Comparison of ENCODE assay signal across 8 cellular contexts in the genomic region with DNA sequence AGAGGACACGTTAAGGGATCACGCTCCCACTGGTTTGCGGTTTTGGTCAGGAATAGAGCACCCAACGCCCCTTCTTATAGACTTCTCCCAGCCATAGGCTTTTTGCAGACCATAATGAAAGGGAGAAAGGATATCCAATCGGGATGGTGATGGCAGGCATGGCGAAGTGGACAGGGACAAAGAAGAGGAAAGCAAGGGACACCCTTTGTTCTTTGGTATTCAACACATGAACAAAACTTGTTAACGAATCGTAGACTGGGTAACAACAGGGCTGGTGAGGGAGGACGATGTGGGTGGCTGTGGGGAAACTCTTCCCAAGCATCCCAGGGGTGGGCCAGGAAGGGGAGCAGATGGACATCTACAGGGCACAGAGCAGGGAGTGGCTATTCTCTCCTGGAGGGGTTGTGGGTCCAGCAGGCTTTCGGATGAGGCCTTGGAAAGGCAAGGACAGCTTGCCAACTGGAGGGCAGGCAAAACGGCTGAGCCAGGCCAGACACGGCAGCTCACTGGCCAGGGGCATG. TPM values are rescaled to one million over a fixed set of nuclear protein-coding genes. Genes with fewer than 3 reads are reported as not detected.
A peak's percentile ranks its signal among the peaks of the same experiment; 100 is the strongest.
DNase-seq lines count a peak whose midpoint lies in the region; ATAC-seq and TF ChIP-seq lines count a peak whose summit lies in the region.

No MANE protein-coding gene starts in this region.

- no peaks in the 10 kb centered on the region for H3K9me3 ChIP-seq in HAP-1
- no peaks in the 10 kb centered on the region for H3K9me3 ChIP-seq in iPS-15b (ENCODE audit: control insufficient read depth, insufficient read depth, low read length)
- no peaks in the 10 kb centered on the region for H3K9me3 ChIP-seq in spleen

- TF ChIP-seq CTCF in spleen (IDR thresholded peaks at IDR 0.05 in 8 of 11, conservative IDR thresholded peaks at IDR 0.05 in 3 of 11) = no peak

- no peak for TF ChIP-seq POLR2A in spleen (IDR thresholded peaks at IDR 0.05)

- peaks cover 18% of the 10 kb centered on the region for H3K4me1 ChIP-seq in HAP-1
- H3K4me1 ChIP-seq in iPS-15b (ENCODE audit: control insufficient read depth, insufficient read depth, low read length) = peaks cover 18% of the 10 kb centered on the region
- peaks cover 19 to 42% (median 31%) of the 10 kb centered on the region in 6 donors for H3K4me1 ChIP-seq in spleen

- peaks cover 35% of the 10 kb centered on the region for H3K36me3 ChIP-seq in HAP-1 (replicated peaks)
- peaks cover 23% of the 10 kb centered on the region for H3K36me3 ChIP-seq in iPS-15b (ENCODE audit: control insufficient read depth, insufficient read depth, low read length)
- H3K36me3 ChIP-seq in spleen = peaks cover 4 to 25% (median 21%) of the 10 kb centered on the region in 6 donors

- in situ Hi-C loops in HAP-1 (cut with MboI; ENCODE audit: low sequenced_read_pairs) = loop anchor here (10.0 kb wide), 1 partner anchor 471 kb away; a partner anchor contains a TSS

- peak overlapping the region; percentile 99 for H3K27ac Mint-ChIP-seq in activated T-helper 17 cell treated with anti-CD3 and anti-CD28 coated beads, Interleukin-2, amount 50 U/mL, for 72 hours

- H3K4me3 ChIP-seq in HAP-1 (peak overlapping the region; percentile 90), iPS-15b (ENCODE audit: low read depth, low read length) (peak overlapping the region; percentile 73), spleen (peak overlapping the region in 7 of 8 donors; percentile 59 to 99 (median 90))

- H3K27ac ChIP-seq in spleen = peak overlapping the region; percentile 94 to 99 (median 98)

- H3K4me1 Mint-ChIP-seq in activated T-helper 17 cell treated with anti-CD3 and anti-CD28 coated beads, Interleukin-2, amount 50 U/mL, for 72 hours = peaks cover 23% of the 10 kb centered on the region

- ATAC-seq in activated T-helper 17 cell treated with anti-CD3 and anti-CD28 coated beads, Interleukin-2, amount 50 U/mL, for 72 hours (replicated peaks) = no peak
- ATAC-seq in HG02970 (IDR thresholded peaks at IDR 0.05; ENCODE audit: low FRiP score, unreplicated experiment) (no peak), HG03565 (IDR thresholded peaks at IDR 0.05; ENCODE audit: unreplicated experiment) (no peak)

- H3K27me3 ChIP-seq in HAP-1 (ENCODE audit: low read depth) = no peaks in the 10 kb centered on the region
- no peaks in the 10 kb centered on the region for H3K27me3 ChIP-seq in iPS-15b (ENCODE audit: control insufficient read depth, insufficient read depth, low read length)
- H3K27me3 ChIP-seq in spleen (replicated peaks in 1 of 7) = no peaks in the 10 kb centered on the region

- peaks cover 42% of the 10 kb centered on the region for H3K36me3 Mint-ChIP-seq in activated T-helper 17 cell treated with anti-CD3 and anti-CD28 coated beads, Interleukin-2, amount 50 U/mL, for 72 hours (ENCODE audit: low read depth)

- peak overlapping the region; percentile 56 for H3K9ac ChIP-seq in iPS-15b (ENCODE audit: low read depth, low read length)

- no peaks in the 10 kb centered on the region for H3K9me3 Mint-ChIP-seq in activated T-helper 17 cell treated with anti-CD3 and anti-CD28 coated beads, Interleukin-2, amount 50 U/mL, for 72 hours

- 70 to 87% (median 77%) methylated on average over 12 of the region's 12 CpGs for WGBS in spleen, 5 donors

- DNase-seq in HAP-1 (ENCODE audit: low spot score in 2 of 2) (no peak), spleen (no peak), GM03348 (ENCODE audit: low spot score) (no peak), kidney tubule cell (ENCODE audit: low spot score) (no peak)

- H3K4me3 Mint-ChIP-seq in activated T-helper 17 cell treated with anti-CD3 and anti-CD28 coated beads, Interleukin-2, amount 50 U/mL, for 72 hours = peak overlapping the region; percentile 87

- intact Hi-C loops in spleen (cut with DNase I; ENCODE audit: low total_unique reads) = no loop called here

- H3K27me3 Mint-ChIP-seq in activated T-helper 17 cell treated with anti-CD3 and anti-CD28 coated beads, Interleukin-2, amount 50 U/mL, for 72 hours = no peaks in the 10 kb centered on the region

RNA-seq across cellular contexts. Expression of a gene that starts 1.4 kb away (rescaled TPM):
- total RNA-seq in activated T-helper 17 cell treated with anti-CD3 and anti-CD28 coated beads, Interleukin-2, amount 50 U/mL, for 72 hours = 1,000 to 10,000 TPM; 1,019 to 1,822 TPM
- 100 to 1,000 TPM; 372 to 546 (median 415) TPM for total RNA-seq in spleen
- 100 to 1,000 TPM; 196 to 330 (median 302) TPM for polyA plus RNA-seq in spleen

RNA-seq across cellular contexts. Expression of a gene that starts 11.9 kb away (rescaled TPM):
- total RNA-seq in activated T-helper 17 cell treated with anti-CD3 and anti-CD28 coated beads, Interleukin-2, amount 50 U/mL, for 72 hours = 10 to 100 TPM; 16.5 to 22.3 TPM
- total RNA-seq in spleen = 10 to 100 TPM; 22.4 to 30.4 (median 27.9) TPM
- 10 to 100 TPM; 17.6 to 22.0 (median 21.7) TPM for polyA plus RNA-seq in spleen

RNA-seq across cellular contexts. Expression of a gene that starts 19.9 kb away (rescaled TPM):
- total RNA-seq in activated T-helper 17 cell treated with anti-CD3 and anti-CD28 coated beads, Interleukin-2, amount 50 U/mL, for 72 hours = 10 to 100 TPM; 20.5 to 26.9 TPM
- 10 to 100 TPM; 32.2 to 89.7 (median 60.7) TPM for total RNA-seq in spleen
- 10 to 100 TPM; 41.3 to 49.8 (median 42.3) TPM for polyA plus RNA-seq in spleen

RNA-seq across cellular contexts. Expression of a gene that starts 22.1 kb away (rescaled TPM):
- 10 to 100 TPM; 40.8 to 80.8 TPM for total RNA-seq in activated T-helper 17 cell treated with anti-CD3 and anti-CD28 coated beads, Interleukin-2, amount 50 U/mL, for 72 hours
- 10 to 100 TPM; 28.3 to 49.4 (median 33.7) TPM for total RNA-seq in spleen
- 10 to 100 TPM in 1 of 3 donors, 1 to 10 TPM in 2; 8.5 to 18.4 (median 9.2) TPM for polyA plus RNA-seq in spleen

RNA-seq across cellular contexts. Expression of a gene that starts 24.8 kb away (rescaled TPM):
- under 1 TPM; 0.05 to 0.19 TPM for total RNA-seq in activated T-helper 17 cell treated with anti-CD3 and anti-CD28 coated beads, Interleukin-2, amount 50 U/mL, for 72 hours
- under 1 TPM in 1 of 7 donors, not detected in 6; 0.17 TPM for total RNA-seq in spleen
- under 1 TPM in 2 of 3 donors, not detected in 1; 0.03 to 0.11 TPM for polyA plus RNA-seq in spleen
